In genomic region chr14:54502602-54503001, GRCh38 we compare ENCODE assay signal across 17 cellular contexts. TPM values are rescaled to one million over a fixed set of nuclear protein-coding genes. Genes with fewer than 3 reads are reported as not detected.
DNase-seq lines count a peak whose midpoint lies in the region; ATAC-seq, FAIRE-seq and TF ChIP-seq lines count a peak whose summit lies in the region.
"Had no signal": no experiment of that assay in that cellular context is flagged by ENCODE, and none has a peak within 500 bp of the region (broad histone marks: within the 10 kb centered on the region; RNA-seq: fewer than 3 reads in every experiment).

No MANE protein-coding gene starts in this region.

- intact Hi-C loops in left lung (cut with DNase I), result no loop called here

- ATAC-seq in left lung, result peak; percentile 62
- ATAC-seq: activated naive CD8-positive, alpha-beta T cell treated with anti-CD3 and anti-CD28 coated beads, Interleukin-2, amount 50 U/mL, for 24 hours; effector memory CD8-positive, alpha-beta T cell had no signal

- no peak for FAIRE-seq in H54 (lab: Jason Lieb, UNC)
- FAIRE-seq: pancreas, RCC 7860 had no signal

- no peak overlapping the region for H3K4me3 ChIP-seq in left lung
- H3K4me3 ChIP-seq: pancreas, stomach had no signal

- H3K36me3 ChIP-seq in left lung, result no peaks in the 10 kb centered on the region
- H3K36me3 ChIP-seq: pancreas, stomach had no signal

- H3K4me1 ChIP-seq in left lung, result peaks cover 0 to 7% of the 10 kb centered on the region in 2 donors
- H3K4me1 ChIP-seq: pancreas had no signal

- H3K27me3 ChIP-seq in left lung, result no peaks in the 10 kb centered on the region
- H3K27me3 ChIP-seq: pancreas had no signal

- TF ChIP-seq POLR2A in H54 (IDR thresholded peaks at IDR 0.05; ENCODE audit: low read depth, low read length), result no peak

- peak overlapping the region in 1 of 2 donors; percentile 42 for H3K27ac ChIP-seq in left lung
- H3K27ac ChIP-seq: pancreas, stomach had no signal

- TF ChIP-seq CTCF in left lung (IDR thresholded peaks at IDR 0.05), result no peak

- no peaks in the 10 kb centered on the region for H3K9me3 ChIP-seq in left lung
- H3K9me3 ChIP-seq: pancreas, stomach had no signal

- peak; percentile 28 to 62 for DNase-seq in AML-193 (lab: John Stamatoyannopoulos, UW)
- peak; percentile 7 for DNase-seq in GF-D8 (lab: John Stamatoyannopoulos, UW)
- peak; percentile 60 for DNase-seq in OCI-M1 (lab: John Stamatoyannopoulos, UW)
- no peak for DNase-seq in left lung
- no peak for DNase-seq in NCI-H2081 (lab: John Stamatoyannopoulos, UW)
- no peak for DNase-seq in H54 (ENCODE audit: insufficient read length, low spot score)
- no peak for DNase-seq in activated CD4-positive, CD25-positive, alpha-beta regulatory T cell treated with anti-CD3 and anti-CD28 coated beads, Interleukin-2, amount 50 U/mL, for 72 hours
- DNase-seq: activated CD4-positive, alpha-beta T cell treated with anti-CD3 and anti-CD28 coated beads for 48 hours; activated naive CD8-positive, alpha-beta T cell treated with anti-CD3 and anti-CD28 coated beads, Interleukin-2, amount 50 U/mL, for 24 hours; activated T-cell treated with anti-CD3 and anti-CD28 coated beads, Interleukin-2, amount 50 U/mL, for 24 hours; DMS 273 treated with DMSO at 0.1 percent for 48 hours; effector memory CD8-positive, alpha-beta T cell; NCI-H2029; NCI-H524 treated with DMSO at 0.1 percent for 48 hours; pancreas; stomach had no signal

RNA-seq across cellular contexts. Expression of gene CGRRF1, which starts 7.1 kb away (rescaled TPM):
- total RNA-seq in left lung, result 10 to 100 TPM; 17.5 to 20.1 TPM

RNA-seq across cellular contexts. Expression of gene GMFB, which starts 13.8 kb away (rescaled TPM):
- 10 to 100 TPM; 54.8 to 70.3 TPM for total RNA-seq in left lung

Comparison
In these comparisons a context has a peak if more than half of its experiments do, and no peak if none do; other contexts are left out.
1. DNase-seq: peak in AML-193 (2 of 2), GF-D8 (single experiment) and OCI-M1 (single experiment); none in left lung (0 of 2), NCI-H2081 (0 of 2), H54 (single experiment) and activated CD4-positive, CD25-positive, alpha-beta regulatory T cell treated with anti-CD3 and anti-CD28 coated beads, Interleukin-2, amount 50 U/mL, for 72 hours (single experiment).